ENCODE assay signal across 18 cellular contexts in genomic region chr22:44441401-44442185, GRCh38. TPM values are rescaled to one million over a fixed set of nuclear protein-coding genes. Genes with fewer than 3 reads are reported as not detected.
A peak's percentile ranks its signal among the peaks of the same experiment; 100 is the strongest.
DNase-seq lines count a peak whose midpoint lies in the region; ATAC-seq and TF ChIP-seq lines count a peak whose summit lies in the region.
"Had no signal": no experiment of that assay in that cellular context is flagged by ENCODE, and none has a peak within 500 bp of the region (broad histone marks: within the 10 kb centered on the region; RNA-seq: fewer than 3 reads in every experiment).

No MANE protein-coding gene starts in this region.

- no peaks in the 10 kb centered on the region for H3K4me1 ChIP-seq in endodermal cell (ENCODE audit: control insufficient read depth, insufficient read depth, low read length)
- H3K4me1 ChIP-seq: HAP-1 had no signal

- no peak for TF ChIP-seq CTCF in endodermal cell (conservative IDR thresholded peaks at IDR 0.05)
- TF ChIP-seq CTCF in dorsolateral prefrontal cortex (IDR thresholded peaks at IDR 0.05 in 54 of 56, conservative IDR thresholded peaks at IDR 0.05 in 2 of 56; ENCODE audit: low read depth in 1 of 56, partially characterized antibody in 56 of 56), result no peak

- no peak overlapping the region for H3K9ac ChIP-seq in endodermal cell (ENCODE audit: extremely low read depth, low read length, poor library complexity, severe bottlenecking)

- peaks cover 3 to 4% of the 10 kb centered on the region in 2 donors for H3K9me3 Mint-ChIP-seq in stimulated activated naive CD8-positive, alpha-beta T cell treated with anti-CD3 and anti-CD28 coated beads, Interleukin-15, amount 100 ng/mL, for 72 hours
- peaks cover 3% of the 10 kb centered on the region for H3K9me3 Mint-ChIP-seq in endodermal cell

- H3K27me3 Mint-ChIP-seq in stimulated activated naive CD8-positive, alpha-beta T cell treated with anti-CD3 and anti-CD28 coated beads, Interleukin-15, amount 100 ng/mL, for 72 hours, result no peaks in the 10 kb centered on the region
- no peaks in the 10 kb centered on the region for H3K27me3 Mint-ChIP-seq in endodermal cell (ENCODE audit: insufficient read depth)

- H3K4me3 Mint-ChIP-seq in stimulated activated naive CD8-positive, alpha-beta T cell treated with anti-CD3 and anti-CD28 coated beads, Interleukin-15, amount 100 ng/mL, for 72 hours, result no peak overlapping the region
- H3K4me3 Mint-ChIP-seq in endodermal cell, result no peak overlapping the region

- H3K4me1 Mint-ChIP-seq in stimulated activated naive CD8-positive, alpha-beta T cell treated with anti-CD3 and anti-CD28 coated beads, Interleukin-15, amount 100 ng/mL, for 72 hours, result peaks cover 5% of the 10 kb centered on the region
- peaks cover 6% of the 10 kb centered on the region for H3K4me1 Mint-ChIP-seq in endodermal cell

- intact Hi-C loops in dorsolateral prefrontal cortex (cut with DNase I), result no loop called here

- no peaks in the 10 kb centered on the region for H3K36me3 Mint-ChIP-seq in endodermal cell (ENCODE audit: low read depth)

- ATAC-seq in stimulated activated naive CD8-positive, alpha-beta T cell treated with anti-CD3 and anti-CD28 coated beads, Interleukin-15, amount 100 ng/mL, for 72 hours, result peak; percentile 21
- ATAC-seq in stimulated activated naive CD8-positive, alpha-beta T cell treated with anti-CD3 and anti-CD28 coated beads, Interleukin-15, Interleukin-2, amounts not matched to agents 100 U/mL and 50 U/mL, for 24 hours, result no peak
- ATAC-seq in GM19455 (IDR thresholded peaks at IDR 0.05; ENCODE audit: unreplicated experiment) (no peak), GM19463 (IDR thresholded peaks at IDR 0.05; ENCODE audit: unreplicated experiment) (no peak)
- ATAC-seq: A549 had no signal

- WGBS in endodermal cell (ENCODE audit: insufficient coverage in 1 of 2, insufficient read length in 1 of 2), 2 experiments, result 81 to 88% methylated on average over 11 to 16 of the region's 16 CpGs

- H3K27me3 ChIP-seq in endodermal cell (ENCODE audit: control insufficient read depth, insufficient read depth, low read length, poor library complexity, severe bottlenecking) (no peaks in the 10 kb centered on the region), dorsolateral prefrontal cortex (no peaks in the 10 kb centered on the region)

- no peak overlapping the region for H3K27ac Mint-ChIP-seq in stimulated activated naive CD8-positive, alpha-beta T cell treated with anti-CD3 and anti-CD28 coated beads, Interleukin-15, amount 100 ng/mL, for 72 hours
- H3K27ac Mint-ChIP-seq in endodermal cell, result no peak overlapping the region

- H3K4me3 ChIP-seq in endodermal cell (ENCODE audit: low read length), result no peak overlapping the region
- H3K4me3 ChIP-seq in dorsolateral prefrontal cortex, result no peak overlapping the region
- H3K4me3 ChIP-seq: A549, HAP-1 had no signal

- H3K36me3 ChIP-seq in endodermal cell (ENCODE audit: control insufficient read depth, insufficient read depth, low read length), result no peaks in the 10 kb centered on the region
- H3K36me3 ChIP-seq: HAP-1 had no signal

- H3K27ac ChIP-seq in endodermal cell (ENCODE audit: low read depth, low read length), result no peak overlapping the region
- H3K27ac ChIP-seq in dorsolateral prefrontal cortex, result no peak overlapping the region
- H3K27ac ChIP-seq: A549, C4-2B had no signal

- DNase-seq in stimulated activated naive CD8-positive, alpha-beta T cell treated with anti-CD3 and anti-CD28 coated beads, Interleukin-15, amount 100 ng/mL, for 72 hours, result no peak
- DNase-seq in stimulated activated naive CD8-positive, alpha-beta T cell treated with anti-CD3 and anti-CD28 coated beads, Interleukin-15, Interleukin-2, amounts not matched to agents 100 U/mL and 50 U/mL, for 24 hours, result no peak
- DNase-seq in endodermal cell (peak; percentile 38), retina (peak; percentile 11), dorsolateral prefrontal cortex (no peak)
- DNase-seq: KBM-7, MV-4-11, NCI-H1417 treated with DMSO at 0.1 percent for 48 hours, NCI-H2029, NCI-H2171, NCI-H446, NCI-H69, SIG-M5 had no signal

- no peaks in the 10 kb centered on the region for H3K9me3 ChIP-seq in endodermal cell (ENCODE audit: control insufficient read depth, low read length)
- H3K9me3 ChIP-seq: HAP-1 had no signal

RNA-seq across cellular contexts. Expression of gene RTL6, which starts 56.4 kb away (rescaled TPM):
- total RNA-seq in endodermal cell (10 to 100 TPM; 19.7 to 20.7 TPM), dorsolateral prefrontal cortex (10 to 100 TPM; 33.2 to 58.7 (median 44.0) TPM)
- 26.0 TPM for polyA plus RNA-seq in endodermal cell (2013, experiment 1 of 2)
- polyA plus RNA-seq in endodermal cell (2013, experiment 2 of 2), result 24.8 TPM

Comparison
In these comparisons a context has a peak if more than half of its experiments do, and no peak if none do; other contexts are left out.
1. DNase-seq: peak in endodermal cell (single experiment) and retina (single experiment); none in stimulated activated naive CD8-positive, alpha-beta T cell treated with anti-CD3 and anti-CD28 coated beads, Interleukin-15, amount 100 ng/mL, for 72 hours (0 of 2), stimulated activated naive CD8-positive, alpha-beta T cell treated with anti-CD3 and anti-CD28 coated beads, Interleukin-15, Interleukin-2, amounts not matched to agents 100 U/mL and 50 U/mL, for 24 hours (single experiment) and dorsolateral prefrontal cortex (0 of 10).